ENCODE assay signal across 23 cellular contexts in the genomic region with DNA sequence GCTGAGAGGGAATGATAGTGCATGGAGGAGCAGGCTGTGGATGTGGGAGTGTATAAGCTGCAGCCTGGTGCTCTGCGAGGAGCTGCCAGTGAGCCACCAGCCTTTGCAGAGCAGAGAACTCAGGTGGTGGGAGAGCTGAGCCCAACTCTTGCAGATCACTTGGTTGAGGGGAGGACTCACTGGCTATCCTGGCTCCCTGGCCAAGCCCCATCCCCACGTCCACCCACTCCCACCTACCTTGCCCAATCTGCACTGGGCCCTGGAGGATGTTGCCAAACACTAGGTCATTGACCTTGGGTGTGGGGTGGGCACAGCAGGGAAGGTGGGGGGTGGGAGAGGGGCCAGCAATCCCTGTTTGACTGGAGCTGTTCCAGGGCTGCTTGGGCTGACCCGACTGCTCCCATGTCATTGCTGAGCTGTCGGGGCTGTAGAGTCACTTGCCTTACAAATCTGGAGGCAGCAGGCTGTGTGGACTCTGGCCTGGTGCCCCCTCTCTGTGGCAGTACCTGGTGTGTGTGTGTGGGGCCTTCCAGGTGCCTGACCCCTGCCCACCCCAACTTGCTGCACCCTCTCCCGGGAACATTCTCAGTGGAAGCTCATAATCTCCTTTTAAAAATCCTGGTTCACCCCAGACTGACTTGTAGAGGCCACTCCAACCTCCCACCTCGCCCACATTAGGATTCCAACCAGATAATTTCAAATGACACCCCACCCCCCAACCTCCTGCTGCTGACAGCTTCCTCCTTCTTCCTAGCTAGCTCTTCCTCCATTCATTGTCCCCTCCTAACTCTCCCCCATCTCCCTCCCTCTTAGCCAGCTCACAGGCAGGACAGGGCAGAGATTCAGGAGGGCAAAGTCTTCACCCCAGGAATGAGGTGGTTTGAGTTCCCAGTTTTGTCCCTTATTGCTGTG.
A peak's percentile ranks its signal among the peaks of the same experiment; 100 is the strongest.
DNase-seq lines count a peak whose midpoint lies in the region; ATAC-seq and TF ChIP-seq lines count a peak whose summit lies in the region.
"Had no signal": no experiment of that assay in that cellular context is flagged by ENCODE, and none has a peak within 500 bp of the region (broad histone marks: within the 10 kb centered on the region; RNA-seq: fewer than 3 reads in every experiment).

No MANE protein-coding gene starts in this region.

- H3K27ac ChIP-seq in CD8-positive, alpha-beta memory T cell (ENCODE audit: low read depth, low read length): peak overlapping the region; percentile 54
- H3K27ac ChIP-seq: epithelial cell of prostate, foreskin keratinocyte had no signal

- H3K4me1 Mint-ChIP-seq in CD8-positive, alpha-beta memory T cell: no peaks in the 10 kb centered on the region
- H3K4me1 Mint-ChIP-seq in chondrocyte (ENCODE audit: low read depth): no peaks in the 10 kb centered on the region
- peaks cover 27% of the 10 kb centered on the region for H3K4me1 Mint-ChIP-seq in neural crest cell
- H3K4me1 Mint-ChIP-seq: activated naive CD8-positive, alpha-beta T cell treated with anti-CD3 and anti-CD28 coated beads, Interleukin-2, amount 50 U/mL, for 24 hours; mesothelial cell of epicardium had no signal

- no peak for ATAC-seq in GM21737 (IDR thresholded peaks at IDR 0.05; ENCODE audit: unreplicated experiment)
- ATAC-seq: activated naive CD8-positive, alpha-beta T cell treated with anti-CD3 and anti-CD28 coated beads, Interleukin-2, amount 50 U/mL, for 24 hours had no signal

- no peak for DNase-seq in CD8-positive, alpha-beta memory T cell
- peak; percentile 58 for DNase-seq in OCI-M1 (lab: John Stamatoyannopoulos, UW)
- peak; percentile 36 for DNase-seq in chondrocyte (ENCODE audit: low spot score)
- DNase-seq in neural crest cell (ENCODE audit: low read depth, low spot score): no peak
- DNase-seq in activated CD4-positive, alpha-beta T cell treated with anti-CD3 and anti-CD28 coated beads for 1 hour: no peak
- no peak for DNase-seq in HK-2 (ENCODE audit: unreplicated experiment)
- DNase-seq in GM19240 (ENCODE audit: insufficient read length, low spot score): no peak
- DNase-seq: activated CD4-positive, CD25-positive, alpha-beta regulatory T cell; activated naive CD8-positive, alpha-beta T cell treated with anti-CD3 and anti-CD28 coated beads, Interleukin-2, amount 50 U/mL, for 24 hours; CD4-positive, alpha-beta T cell; dermis blood vessel endothelial cell; foreskin keratinocyte; hippocampal formation; Karpas-422; NCI-H1105 treated with DMSO at 0.1 percent for 48 hours; NCI-H510A; SHP77 had no signal

- no peaks in the 10 kb centered on the region for H3K9me3 ChIP-seq in CD8-positive, alpha-beta memory T cell (ENCODE audit: low read length)

- H3K9me3 Mint-ChIP-seq in CD8-positive, alpha-beta memory T cell: no peaks in the 10 kb centered on the region
- no peaks in the 10 kb centered on the region for H3K9me3 Mint-ChIP-seq in chondrocyte (ENCODE audit: low read depth)
- peaks cover 3% of the 10 kb centered on the region for H3K9me3 Mint-ChIP-seq in neural crest cell
- H3K9me3 Mint-ChIP-seq: activated naive CD8-positive, alpha-beta T cell treated with anti-CD3 and anti-CD28 coated beads, Interleukin-2, amount 50 U/mL, for 24 hours; activated T-helper 2 cell treated with anti-CD3 and anti-CD28 coated beads, Interferon-gamma antibody, Interleukin-2, Interleukin-4, amounts not matched to agents 10 μg/mL and 5 μg/mL and 100 μg/mL, durations not matched to agents 14 hours and 24 hours and 36 hours; CD4-positive, alpha-beta T cell; natural killer cell treated with Interleukin-12 subunit alpha and Interleukin-12 subunit beta and Interleukin-15 and Interleukin-18, amount 100 ng/mL, for 72 hours had no signal

- H3K4me3 ChIP-seq in CD8-positive, alpha-beta memory T cell (ENCODE audit: low read length): no peak overlapping the region
- H3K4me3 ChIP-seq: smooth muscle cell had no signal

- H3K27me3 Mint-ChIP-seq in CD8-positive, alpha-beta memory T cell: peaks cover 15 to 17% of the 10 kb centered on the region in 2 donors
- H3K27me3 Mint-ChIP-seq in chondrocyte (ENCODE audit: low read depth) (peaks cover 4% of the 10 kb centered on the region), neural crest cell (ENCODE audit: low read depth) (no peaks in the 10 kb centered on the region)

- H3K27me3 ChIP-seq in CD8-positive, alpha-beta memory T cell (ENCODE audit: insufficient read depth, low read length, poor library complexity, severe bottlenecking): no peaks in the 10 kb centered on the region

- no peak overlapping the region for H3K4me3 Mint-ChIP-seq in CD8-positive, alpha-beta memory T cell
- H3K4me3 Mint-ChIP-seq in chondrocyte (ENCODE audit: unreplicated experiment): no peak overlapping the region
- no peak overlapping the region for H3K4me3 Mint-ChIP-seq in neural crest cell
- H3K4me3 Mint-ChIP-seq: activated naive CD8-positive, alpha-beta T cell treated with anti-CD3 and anti-CD28 coated beads, Interleukin-2, amount 50 U/mL, for 24 hours; CD4-positive, alpha-beta T cell; mesothelial cell of epicardium; natural killer cell treated with Interleukin-12 subunit alpha and Interleukin-12 subunit beta and Interleukin-15 and Interleukin-18, amount 100 ng/mL, for 72 hours had no signal

- TF ChIP-seq CTCF in chondrocyte (IDR thresholded peaks at IDR 0.05): no peak
- no peak for TF ChIP-seq CTCF in neural crest cell (conservative IDR thresholded peaks at IDR 0.05)

- H3K27ac Mint-ChIP-seq in CD8-positive, alpha-beta memory T cell: peak overlapping the region in 1 of 8 donors; percentile 84
- no peak overlapping the region for H3K27ac Mint-ChIP-seq in chondrocyte (ENCODE audit: unreplicated experiment)
- H3K27ac Mint-ChIP-seq in neural crest cell (ENCODE audit: unreplicated experiment): peak overlapping the region; percentile 95
- H3K27ac Mint-ChIP-seq: activated naive CD8-positive, alpha-beta T cell treated with anti-CD3 and anti-CD28 coated beads, Interleukin-2, amount 50 U/mL, for 24 hours; activated T-helper 2 cell treated with anti-CD3 and anti-CD28 coated beads, Interferon-gamma antibody, Interleukin-2, Interleukin-4, amounts not matched to agents 10 μg/mL and 5 μg/mL and 100 μg/mL, durations not matched to agents 14 hours and 24 hours and 36 hours; CD4-positive, alpha-beta T cell; mesothelial cell of epicardium; natural killer cell treated with Interleukin-12 subunit alpha and Interleukin-12 subunit beta and Interleukin-15 and Interleukin-18, amount 100 ng/mL, for 72 hours had no signal

- CTCF ChIA-PET in CD8-positive, alpha-beta memory T cell (lab: Charles Lee): no interaction called here

- POLR2A ChIA-PET in CD8-positive, alpha-beta memory T cell (lab: Charles Lee): no interaction called here

- no peaks in the 10 kb centered on the region for H3K4me1 ChIP-seq in CD8-positive, alpha-beta memory T cell (ENCODE audit: insufficient read depth, low read length)
- H3K4me1 ChIP-seq: foreskin keratinocyte had no signal

- no peaks in the 10 kb centered on the region for H3K36me3 Mint-ChIP-seq in CD8-positive, alpha-beta memory T cell
- H3K36me3 Mint-ChIP-seq in chondrocyte (ENCODE audit: low read depth) (no peaks in the 10 kb centered on the region), neural crest cell (ENCODE audit: low read depth) (no peaks in the 10 kb centered on the region)
- H3K36me3 Mint-ChIP-seq: mesothelial cell of epicardium; natural killer cell treated with Interleukin-12 subunit alpha and Interleukin-12 subunit beta and Interleukin-15 and Interleukin-18, amount 100 ng/mL, for 72 hours had no signal

- no peaks in the 10 kb centered on the region for H3K36me3 ChIP-seq in CD8-positive, alpha-beta memory T cell (ENCODE audit: insufficient read depth, low read length)

Comparison
In these comparisons a context has a peak if more than half of its experiments do, and no peak if none do; other contexts are left out.
1. DNase-seq: peak in OCI-M1 (single experiment) and chondrocyte (single experiment); none in CD8-positive, alpha-beta memory T cell (0 of 5), neural crest cell (single experiment), activated CD4-positive, alpha-beta T cell treated with anti-CD3 and anti-CD28 coated beads for 1 hour (single experiment), HK-2 (single experiment) and GM19240 (single experiment).